ENCODE assay signal across 9 cellular contexts in the genomic region with DNA sequence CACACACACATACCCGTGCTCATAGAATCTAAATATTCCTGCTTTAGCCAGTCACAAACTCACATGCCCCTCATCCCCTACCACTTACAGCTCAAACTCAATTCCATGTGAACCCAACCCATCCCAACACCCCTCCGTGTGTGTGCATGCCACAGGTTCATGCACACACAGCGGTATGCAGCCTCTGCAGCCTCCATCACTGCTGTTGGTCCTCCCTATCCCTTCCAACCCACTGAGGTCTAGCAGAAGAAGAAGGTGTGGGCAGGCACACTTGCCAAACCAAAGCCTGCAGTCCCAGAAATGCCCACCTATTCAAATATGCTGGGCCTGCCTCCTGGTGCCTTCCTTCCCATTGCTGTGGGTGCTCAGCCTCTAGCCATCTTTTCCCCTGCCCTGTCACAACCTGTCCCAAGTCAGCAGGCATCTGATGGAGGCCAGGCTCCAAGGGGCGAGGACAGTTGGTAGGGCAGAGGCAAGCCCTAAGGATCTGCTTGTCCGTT. TPM values are rescaled to one million over a fixed set of nuclear protein-coding genes. Genes with fewer than 3 reads are reported as not detected.
DNase-seq lines count a peak whose midpoint lies in the region; TF ChIP-seq lines count a peak whose summit lies in the region.
"Had no signal": no experiment of that assay in that cellular context is flagged by ENCODE, and none has a peak within 500 bp of the region (broad histone marks: within the 10 kb centered on the region; RNA-seq: fewer than 3 reads in every experiment).

No MANE protein-coding gene starts in this region.

- no peak for TF ChIP-seq POLR2A in prostate gland (IDR thresholded peaks at IDR 0.05)

- WGBS in HUES64, result 95% methylated on average over 5 of the region's 5 CpGs
- WGBS in prostate gland, result 65% methylated on average over 5 of the region's 5 CpGs

- H3K36me3 Mint-ChIP-seq in dendritic cell treated with granulocyte-macrophage colony-stimulating factor and Interleukin-4, amounts not matched to agents 40 ng/mL and 50 ng/mL, for 4 days (ENCODE audit: low read depth), result peaks cover 64% of the 10 kb centered on the region

- TF ChIP-seq CTCF in GM06990 (IDR thresholded peaks at IDR 0.05; ENCODE audit: insufficient read depth, low read length, poor library complexity, severe bottlenecking) (no peak), prostate gland (IDR thresholded peaks at IDR 0.05) (no peak), GM13976 (IDR thresholded peaks at IDR 0.05; ENCODE audit: borderline replicate concordance, control extremely low read depth, extremely low read depth, insufficient read depth, missing control alignments) (no peak)

- no peak overlapping the region for H3K27ac ChIP-seq in HUES64 (ENCODE audit: low read depth, low read length)
- peak overlapping the region; percentile 79 to 85 for H3K27ac ChIP-seq in prostate gland

- intact Hi-C loops in dendritic cell treated with granulocyte-macrophage colony-stimulating factor and Interleukin-4, amounts not matched to agents 40 ng/mL and 50 ng/mL, for 4 days (cut with micrococcal nuclease), result no loop called here
- intact Hi-C loops in prostate gland (cut with DNase I), result loop anchor here (5.0 kb wide), 1 partner anchor 140 kb away; no protein-coding TSS in a partner anchor

- H3K4me1 ChIP-seq in HUES64 (ENCODE audit: insufficient read depth, low read length), result peaks cover 27% of the 10 kb centered on the region
- H3K4me1 ChIP-seq in prostate gland (replicated peaks), result peaks cover 27% of the 10 kb centered on the region

- H3K4me1 Mint-ChIP-seq in dendritic cell treated with granulocyte-macrophage colony-stimulating factor and Interleukin-4, amounts not matched to agents 40 ng/mL and 50 ng/mL, for 4 days (ENCODE audit: low read depth), result peaks cover 80% of the 10 kb centered on the region

- H3K27me3 Mint-ChIP-seq in dendritic cell treated with granulocyte-macrophage colony-stimulating factor and Interleukin-4, amounts not matched to agents 40 ng/mL and 50 ng/mL, for 4 days, result peaks cover 1% of the 10 kb centered on the region

- no peaks in the 10 kb centered on the region for H3K27me3 ChIP-seq in GM06990 (replicated peaks; ENCODE audit: control insufficient read depth, insufficient read depth, low read length)
- H3K27me3 ChIP-seq in HUES64 (ENCODE audit: insufficient read depth, low read length), result no peaks in the 10 kb centered on the region
- H3K27me3 ChIP-seq in prostate gland (replicated peaks; ENCODE audit: insufficient read depth), result no peaks in the 10 kb centered on the region

- peak overlapping the region; percentile 95 for H3K27ac Mint-ChIP-seq in dendritic cell treated with granulocyte-macrophage colony-stimulating factor and Interleukin-4, amounts not matched to agents 40 ng/mL and 50 ng/mL, for 4 days

- H3K4me3 ChIP-seq in GM06990 (replicated peaks; ENCODE audit: low read depth, low read length), result peak overlapping the region; percentile 31
- no peak overlapping the region for H3K4me3 ChIP-seq in HUES64 (ENCODE audit: low read length)
- H3K4me3 ChIP-seq in prostate gland, result no peak overlapping the region

- in situ Hi-C loops in GM13976 (cut with MboI; ENCODE audit: low sequenced_read_pairs, unreplicated experiment), result no loop called here

- H3K36me3 ChIP-seq in GM06990 (ENCODE audit: control insufficient read depth, insufficient read depth, low read length), result peaks cover 41% of the 10 kb centered on the region
- H3K36me3 ChIP-seq in HUES64 (ENCODE audit: insufficient read depth, low read length), result peaks cover 99% of the 10 kb centered on the region
- H3K36me3 ChIP-seq in prostate gland, result peaks cover 7 to 23% of the 10 kb centered on the region in 2 donors

- DNase-seq in GM06990 (ENCODE audit: extremely low read depth, insufficient read length) (no peak), prostate gland (ENCODE audit: low spot score) (no peak), germinal center (ENCODE audit: low spot score) (no peak), NCI-H2227 treated with DMSO at 0.1 percent for 48 hours (lab: John Stamatoyannopoulos, UW) (no peak), anterior cingulate cortex (lab: John Stamatoyannopoulos, UW) (no peak), GM13976 (ENCODE audit: low spot score) (no peak)
- DNase-seq: dermis blood vessel endothelial cell had no signal

- H3K9ac ChIP-seq in HUES64 (ENCODE audit: low read depth, low read length), result peak overlapping the region; percentile 8; the same call in 1 of the 2 replicates

- H3K4me3 Mint-ChIP-seq in dendritic cell treated with granulocyte-macrophage colony-stimulating factor and Interleukin-4, amounts not matched to agents 40 ng/mL and 50 ng/mL, for 4 days, result peak overlapping the region; percentile 35

- no peaks in the 10 kb centered on the region for H3K9me3 ChIP-seq in HUES64 (ENCODE audit: insufficient read depth, low read depth, low read length)
- no peaks in the 10 kb centered on the region for H3K9me3 ChIP-seq in prostate gland

- H3K9me3 Mint-ChIP-seq in dendritic cell treated with granulocyte-macrophage colony-stimulating factor and Interleukin-4, amounts not matched to agents 40 ng/mL and 50 ng/mL, for 4 days, result no peaks in the 10 kb centered on the region

RNA-seq across cellular contexts. Expression of a gene that starts 26.2 kb away (rescaled TPM):
- polyA plus RNA-seq in HUES64 (2013, experiment 1 of 2), result 201 TPM
- 227 TPM for polyA plus RNA-seq in HUES64 (2013, experiment 2 of 2)
- 100 to 1,000 TPM in 1 of 2 donors, 10 to 100 TPM in 1; 83.9 to 159 TPM for total RNA-seq in prostate gland
